In the genomic region with DNA sequence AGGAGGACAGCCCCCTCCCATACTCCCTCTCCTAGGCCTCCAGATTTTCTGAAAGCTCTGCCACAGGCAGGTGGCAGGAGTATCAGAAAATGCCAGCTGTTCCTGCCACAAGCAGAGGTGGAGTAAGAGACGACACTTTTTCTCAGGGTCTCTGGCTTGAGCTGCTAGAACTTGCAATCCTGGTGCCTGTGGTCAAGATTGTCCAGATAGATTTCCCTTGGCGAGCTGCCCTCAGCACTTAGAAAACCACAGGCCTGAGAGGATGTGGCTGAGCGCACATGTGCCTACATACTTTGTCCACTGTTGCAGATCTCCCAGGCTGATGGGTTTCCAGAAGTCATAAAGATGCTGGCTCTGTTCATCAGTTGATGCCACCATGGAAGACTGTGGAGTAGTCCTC, we compare ENCODE assay signal across 1 cellular context.
TF ChIP-seq lines count a peak whose summit lies in the region.

No MANE protein-coding gene starts in this region.

TF ChIP-seq in SK-N-SH, 30 proteins besides CTCF, POLR2A, EP300 and RAD21 (continued from another document):
- TF ChIP-seq, protein P1, sequence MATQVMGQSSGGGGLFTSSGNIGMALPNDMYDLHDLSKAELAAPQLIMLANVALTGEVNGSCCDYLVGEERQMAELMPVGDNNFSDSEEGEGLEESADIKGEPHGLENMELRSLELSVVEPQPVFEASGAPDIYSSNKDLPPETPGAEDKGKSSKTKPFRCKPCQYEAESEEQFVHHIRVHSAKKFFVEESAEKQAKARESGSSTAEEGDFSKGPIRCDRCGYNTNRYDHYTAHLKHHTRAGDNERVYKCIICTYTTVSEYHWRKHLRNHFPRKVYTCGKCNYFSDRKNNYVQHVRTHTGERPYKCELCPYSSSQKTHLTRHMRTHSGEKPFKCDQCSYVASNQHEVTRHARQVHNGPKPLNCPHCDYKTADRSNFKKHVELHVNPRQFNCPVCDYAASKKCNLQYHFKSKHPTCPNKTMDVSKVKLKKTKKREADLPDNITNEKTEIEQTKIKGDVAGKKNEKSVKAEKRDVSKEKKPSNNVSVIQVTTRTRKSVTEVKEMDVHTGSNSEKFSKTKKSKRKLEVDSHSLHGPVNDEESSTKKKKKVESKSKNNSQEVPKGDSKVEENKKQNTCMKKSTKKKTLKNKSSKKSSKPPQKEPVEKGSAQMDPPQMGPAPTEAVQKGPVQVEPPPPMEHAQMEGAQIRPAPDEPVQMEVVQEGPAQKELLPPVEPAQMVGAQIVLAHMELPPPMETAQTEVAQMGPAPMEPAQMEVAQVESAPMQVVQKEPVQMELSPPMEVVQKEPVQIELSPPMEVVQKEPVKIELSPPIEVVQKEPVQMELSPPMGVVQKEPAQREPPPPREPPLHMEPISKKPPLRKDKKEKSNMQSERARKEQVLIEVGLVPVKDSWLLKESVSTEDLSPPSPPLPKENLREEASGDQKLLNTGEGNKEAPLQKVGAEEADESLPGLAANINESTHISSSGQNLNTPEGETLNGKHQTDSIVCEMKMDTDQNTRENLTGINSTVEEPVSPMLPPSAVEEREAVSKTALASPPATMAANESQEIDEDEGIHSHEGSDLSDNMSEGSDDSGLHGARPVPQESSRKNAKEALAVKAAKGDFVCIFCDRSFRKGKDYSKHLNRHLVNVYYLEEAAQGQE (IDR thresholded peaks at IDR 0.05; ENCODE audit: low read depth, low read length) = peak; percentile 63; the same call in 1 of the 2 replicates
- TF ChIP-seq CHD2 (IDR thresholded peaks at IDR 0.05; ENCODE audit: low read length, partially characterized antibody) (peak; percentile 38), FOXM1 (IDR thresholded peaks at IDR 0.05; ENCODE audit: low read depth) (peak; percentile 86), NRF1 (IDR thresholded peaks at IDR 0.05; ENCODE audit: low read depth, low read length) (no peak), ELF1 (IDR thresholded peaks at IDR 0.05) (peak; percentile 24; the same call in 1 of the 2 replicates), SIN3A (IDR thresholded peaks at IDR 0.05; ENCODE audit: borderline replicate concordance, low read depth, low read length) (peak; percentile 83; the same call in 1 of the 2 replicates), GABPA (IDR thresholded peaks at IDR 0.05; ENCODE audit: low read depth) (0 out of 2 replicates have a peak, but pooled peaks have one; percentile 32), JUND (IDR thresholded peaks at IDR 0.05) (peak; percentile 84), GATA2 (CRISPR knock-in tag; IDR thresholded peaks at IDR 0.05) (peak; percentile 47), TEAD4 (IDR thresholded peaks at IDR 0.05; ENCODE audit: borderline replicate concordance, insufficient read depth) (peak; percentile 95), FOSL2 (IDR thresholded peaks at IDR 0.05; ENCODE audit: borderline replicate concordance, low read depth) (peak; percentile 56; the same call in 1 of the 2 replicates)
- TF ChIP-seq, protein P2, sequence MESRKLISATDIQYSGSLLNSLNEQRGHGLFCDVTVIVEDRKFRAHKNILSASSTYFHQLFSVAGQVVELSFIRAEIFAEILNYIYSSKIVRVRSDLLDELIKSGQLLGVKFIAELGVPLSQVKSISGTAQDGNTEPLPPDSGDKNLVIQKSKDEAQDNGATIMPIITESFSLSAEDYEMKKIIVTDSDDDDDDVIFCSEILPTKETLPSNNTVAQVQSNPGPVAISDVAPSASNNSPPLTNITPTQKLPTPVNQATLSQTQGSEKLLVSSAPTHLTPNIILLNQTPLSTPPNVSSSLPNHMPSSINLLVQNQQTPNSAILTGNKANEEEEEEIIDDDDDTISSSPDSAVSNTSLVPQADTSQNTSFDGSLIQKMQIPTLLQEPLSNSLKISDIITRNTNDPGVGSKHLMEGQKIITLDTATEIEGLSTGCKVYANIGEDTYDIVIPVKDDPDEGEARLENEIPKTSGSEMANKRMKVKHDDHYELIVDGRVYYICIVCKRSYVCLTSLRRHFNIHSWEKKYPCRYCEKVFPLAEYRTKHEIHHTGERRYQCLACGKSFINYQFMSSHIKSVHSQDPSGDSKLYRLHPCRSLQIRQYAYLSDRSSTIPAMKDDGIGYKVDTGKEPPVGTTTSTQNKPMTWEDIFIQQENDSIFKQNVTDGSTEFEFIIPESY (IDR thresholded peaks at IDR 0.05; ENCODE audit: borderline replicate concordance, low read depth) = peak; percentile 89; the same call in 1 of the 2 replicates
- TF ChIP-seq, protein P3, sequence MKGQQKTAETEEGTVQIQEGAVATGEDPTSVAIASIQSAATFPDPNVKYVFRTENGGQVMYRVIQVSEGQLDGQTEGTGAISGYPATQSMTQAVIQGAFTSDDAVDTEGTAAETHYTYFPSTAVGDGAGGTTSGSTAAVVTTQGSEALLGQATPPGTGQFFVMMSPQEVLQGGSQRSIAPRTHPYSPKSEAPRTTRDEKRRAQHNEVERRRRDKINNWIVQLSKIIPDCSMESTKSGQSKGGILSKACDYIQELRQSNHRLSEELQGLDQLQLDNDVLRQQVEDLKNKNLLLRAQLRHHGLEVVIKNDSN (IDR thresholded peaks at IDR 0.05; ENCODE audit: borderline replicate concordance, low read depth) = no peak
- TF ChIP-seq, protein P4, sequence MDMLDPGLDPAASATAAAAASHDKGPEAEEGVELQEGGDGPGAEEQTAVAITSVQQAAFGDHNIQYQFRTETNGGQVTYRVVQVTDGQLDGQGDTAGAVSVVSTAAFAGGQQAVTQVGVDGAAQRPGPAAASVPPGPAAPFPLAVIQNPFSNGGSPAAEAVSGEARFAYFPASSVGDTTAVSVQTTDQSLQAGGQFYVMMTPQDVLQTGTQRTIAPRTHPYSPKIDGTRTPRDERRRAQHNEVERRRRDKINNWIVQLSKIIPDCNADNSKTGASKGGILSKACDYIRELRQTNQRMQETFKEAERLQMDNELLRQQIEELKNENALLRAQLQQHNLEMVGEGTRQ (IDR thresholded peaks at IDR 0.05; ENCODE audit: borderline replicate concordance, low read depth, low read length) = no peak
